11 cellular contexts compared by ENCODE assay signal in the genomic region with DNA sequence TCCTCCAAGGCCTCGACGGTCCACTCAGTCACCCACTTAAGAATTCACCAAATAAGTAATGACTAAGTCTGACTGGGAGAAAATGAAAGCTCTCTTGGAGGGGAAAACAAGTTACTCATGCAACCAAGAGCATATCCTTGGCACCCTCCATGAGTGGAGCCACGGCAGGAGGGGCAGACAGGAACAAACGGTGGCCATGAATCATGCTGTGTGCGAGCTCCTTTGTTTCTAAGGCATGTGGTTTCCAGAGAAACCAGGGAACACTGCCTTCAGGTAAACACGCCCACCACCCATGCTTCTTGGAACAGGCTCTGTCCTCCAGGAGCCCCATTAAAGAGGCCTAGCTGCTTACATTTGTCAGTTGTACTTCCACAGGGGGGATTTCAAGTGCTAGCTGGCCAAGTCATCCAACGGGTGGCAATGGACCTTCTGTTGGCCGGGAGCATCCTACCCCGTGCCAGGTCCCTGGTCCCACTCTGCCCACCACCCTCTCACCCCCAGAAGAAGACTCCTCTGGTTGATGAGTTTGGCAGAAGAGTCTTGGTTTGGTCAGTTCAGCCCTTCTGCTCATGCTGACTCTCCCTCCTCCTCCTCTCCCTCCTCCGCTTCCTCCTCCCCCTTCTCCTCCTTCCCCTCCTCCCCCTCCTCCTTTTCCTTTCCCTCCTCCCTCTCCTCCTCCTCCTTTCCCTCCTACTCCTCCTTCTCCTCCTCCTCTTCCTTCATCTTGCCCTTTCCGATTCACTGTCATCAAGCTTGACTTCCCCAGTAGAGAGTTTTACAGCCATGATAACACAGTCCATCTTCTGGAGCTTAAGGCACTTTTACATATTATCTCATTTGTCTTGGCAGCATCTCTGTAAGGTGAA.
DNase-seq lines count a peak whose midpoint lies in the region; ATAC-seq, FAIRE-seq and TF ChIP-seq lines count a peak whose summit lies in the region.
"Had no signal": no experiment of that assay in that cellular context is flagged by ENCODE, and none has a peak within 500 bp of the region (broad histone marks: within the 10 kb centered on the region; RNA-seq: fewer than 3 reads in every experiment).

No MANE protein-coding gene starts in this region.

- no peak overlapping the region for H2AFZ ChIP-seq in HepG2 (ENCODE audit: low read length)

- ATAC-seq in HepG2 (no peak), right lobe of liver (no peak), upper lobe of right lung (peak; percentile 79)
- ATAC-seq in activated CD8-positive, alpha-beta T cell treated with anti-CD3 and anti-CD28 coated beads for 36 hours, result peak; percentile 30
- ATAC-seq: mucosa of descending colon had no signal

- no peak overlapping the region for H3K4me2 ChIP-seq in HepG2 (ENCODE audit: low read depth, low read length)

- no peaks in the 10 kb centered on the region for H3K4me1 ChIP-seq in HepG2 (ENCODE audit: insufficient read depth, low read length)
- H3K4me1 ChIP-seq in right lobe of liver, result no peaks in the 10 kb centered on the region
- no peaks in the 10 kb centered on the region for H3K4me1 ChIP-seq in upper lobe of right lung
- H3K4me1 ChIP-seq: Peyer's patch had no signal

- no peaks in the 10 kb centered on the region for H4K20me1 ChIP-seq in HepG2 (ENCODE audit: insufficient read depth, low read length)

- H3K79me2 ChIP-seq in HepG2 (ENCODE audit: insufficient read depth, low read length), result no peaks in the 10 kb centered on the region

- H3K27ac ChIP-seq in HepG2 (ENCODE audit: extremely low read length, insufficient read depth, low read length) (no peak overlapping the region), right lobe of liver (no peak overlapping the region), upper lobe of right lung (no peak overlapping the region)
- H3K27ac ChIP-seq: Peyer's patch had no signal

- TF ChIP-seq EP300 in HepG2 (IDR thresholded peaks at IDR 0.05; ENCODE audit: low read depth in 2 of 2, low read length in 2 of 2) (no peak), HepG2 (CRISPR knock-in tag; IDR thresholded peaks at IDR 0.05; ENCODE audit: borderline replicate concordance) (no peak)

- H3K9ac ChIP-seq in HepG2 (ENCODE audit: insufficient read depth, low read depth, low read length), result no peak overlapping the region

- TF ChIP-seq RAD21 in HepG2 (CRISPR knock-in tag; IDR thresholded peaks at IDR 0.05), result no peak

- DNase-seq in HepG2 (ENCODE audit: low spot score), result no peak
- no peak for DNase-seq in right lobe of liver
- DNase-seq in activated CD8-positive, alpha-beta T cell treated with anti-CD3 and anti-CD28 coated beads for 36 hours, result peak; percentile 11
- DNase-seq in iPS-NIHi7 (ENCODE audit: extremely low spot score), result peak; percentile 52
- peak; percentile 70 for DNase-seq in upper lobe of right lung
- no peak for DNase-seq in SW 1271 (lab: John Stamatoyannopoulos, UW)
- no peak for DNase-seq in cerebellar nuclear complex (lab: John Stamatoyannopoulos, UW)
- DNase-seq in NCI-H524 treated with DMSO at 0.1 percent for 48 hours (lab: John Stamatoyannopoulos, UW), result no peak
- DNase-seq: DMS 273 treated with DMSO at 0.1 percent for 48 hours, mucosa of descending colon, Peyer's patch had no signal

- H3K9me3 ChIP-seq in HepG2 (ENCODE audit: low read length) (no peaks in the 10 kb centered on the region), right lobe of liver (no peaks in the 10 kb centered on the region), upper lobe of right lung (no peaks in the 10 kb centered on the region)
- H3K9me3 ChIP-seq: mucosa of descending colon, Peyer's patch had no signal

- H3K27me3 ChIP-seq in HepG2 (ENCODE audit: control insufficient read depth in 1 of 2, insufficient read depth in 2 of 2, low read length in 2 of 2), result no peaks in the 10 kb centered on the region; a peak in 3 of 5 replicates
- H3K27me3 ChIP-seq in right lobe of liver, result no peaks in the 10 kb centered on the region
- no peaks in the 10 kb centered on the region for H3K27me3 ChIP-seq in upper lobe of right lung
- H3K27me3 ChIP-seq: Peyer's patch had no signal

- CTCF ChIA-PET in HepG2 (lab: Yijun Ruan, JAX; ENCODE audit: low intra/inter-chr PET ratio, low total read pairs), result no interaction called here
- CTCF ChIA-PET in activated CD8-positive, alpha-beta T cell treated with anti-CD3 and anti-CD28 coated beads for 36 hours (lab: Charles Lee), result no interaction called here

- FAIRE-seq in HepG2 (lab: Jason Lieb, UNC), result no peak

- no TSS peak for BruUV-seq in HepG2 (replicated peaks; lab: Mats Ljungman, UMichigan)

- no peaks in the 10 kb centered on the region for H3K36me3 Mint-ChIP-seq in activated CD8-positive, alpha-beta T cell treated with anti-CD3 and anti-CD28 coated beads for 36 hours (ENCODE audit: low read depth)

- TF ChIP-seq POLR2A in HepG2 (IDR thresholded peaks at IDR 0.05; ENCODE audit: insufficient read depth in 1 of 2, low read depth in 2 of 2, low read length in 2 of 2) (no peak), right lobe of liver (IDR thresholded peaks at IDR 0.05) (no peak)

- H3K36me3 ChIP-seq in HepG2 (replicated peaks in 1 of 2; ENCODE audit: control insufficient read depth in 1 of 2, insufficient read depth in 2 of 2, low read length in 2 of 2) (no peaks in the 10 kb centered on the region), right lobe of liver (no peaks in the 10 kb centered on the region), upper lobe of right lung (no peaks in the 10 kb centered on the region)
- H3K36me3 ChIP-seq: Peyer's patch had no signal

- H3K4me3 ChIP-seq in HepG2 (replicated peaks in 1 of 3; ENCODE audit: insufficient read depth in 1 of 3, low read depth in 2 of 3, low read length in 3 of 3) (no peak overlapping the region), right lobe of liver (no peak overlapping the region), upper lobe of right lung (no peak overlapping the region)
- H3K4me3 ChIP-seq: mucosa of descending colon, Peyer's patch had no signal

- no peak overlapping the region for H3K27ac Mint-ChIP-seq in activated CD8-positive, alpha-beta T cell treated with anti-CD3 and anti-CD28 coated beads for 36 hours

- H3K9me3 Mint-ChIP-seq in activated CD8-positive, alpha-beta T cell treated with anti-CD3 and anti-CD28 coated beads for 36 hours, result no peaks in the 10 kb centered on the region

- H3K4me1 Mint-ChIP-seq in activated CD8-positive, alpha-beta T cell treated with anti-CD3 and anti-CD28 coated beads for 36 hours (ENCODE audit: low read depth), result no peaks in the 10 kb centered on the region

- TF ChIP-seq CTCF in HepG2 (CRISPR knock-in tag; IDR thresholded peaks at IDR 0.05) (no peak), right lobe of liver (IDR thresholded peaks at IDR 0.05) (no peak), upper lobe of right lung (IDR thresholded peaks at IDR 0.05) (no peak)
- no peak for TF ChIP-seq CTCF in activated CD8-positive, alpha-beta T cell treated with anti-CD3 and anti-CD28 coated beads for 36 hours (IDR thresholded peaks at IDR 0.05)

- POLR2A ChIA-PET in HepG2 (lab: Yijun Ruan, JAX), result no interaction called here
- POLR2A ChIA-PET in activated CD8-positive, alpha-beta T cell treated with anti-CD3 and anti-CD28 coated beads for 36 hours (lab: Charles Lee), result no interaction called here

- H3K4me3 Mint-ChIP-seq in activated CD8-positive, alpha-beta T cell treated with anti-CD3 and anti-CD28 coated beads for 36 hours, result no peak overlapping the region

- H3K27me3 Mint-ChIP-seq in activated CD8-positive, alpha-beta T cell treated with anti-CD3 and anti-CD28 coated beads for 36 hours, result no peaks in the 10 kb centered on the region

- WGBS in HepG2 (ENCODE audit: low lambda C conversion rate), result 22% methylated on average over 6 of the region's 11 CpGs
- 70% methylated on average over 4 of the region's 11 CpGs for WGBS in right lobe of liver (ENCODE audit: insufficient coverage, low coverage, low lambda C conversion rate, missing lambda C conversion rate)

- in situ Hi-C loops in HepG2 (cut with HindIII; ENCODE audit: extremely low pct_ligation_motif_present, low pct_unique_long_range_greater_than_20kb), result no loop called here

- intact Hi-C loops in HepG2 (cut with micrococcal nuclease; ENCODE audit: unreplicated experiment), result no loop called here
- intact Hi-C loops in right lobe of liver (cut with DNase I), result no loop called here
- intact Hi-C loops in activated CD8-positive, alpha-beta T cell treated with anti-CD3 and anti-CD28 coated beads for 36 hours (cut with micrococcal nuclease), result no loop called here
- intact Hi-C loops in upper lobe of right lung (cut with DNase I), result no loop called here

TF ChIP-seq in HepG2, 621 proteins besides CTCF, POLR2A, EP300 and RAD21:
- TF ChIP-seq, protein P1, sequence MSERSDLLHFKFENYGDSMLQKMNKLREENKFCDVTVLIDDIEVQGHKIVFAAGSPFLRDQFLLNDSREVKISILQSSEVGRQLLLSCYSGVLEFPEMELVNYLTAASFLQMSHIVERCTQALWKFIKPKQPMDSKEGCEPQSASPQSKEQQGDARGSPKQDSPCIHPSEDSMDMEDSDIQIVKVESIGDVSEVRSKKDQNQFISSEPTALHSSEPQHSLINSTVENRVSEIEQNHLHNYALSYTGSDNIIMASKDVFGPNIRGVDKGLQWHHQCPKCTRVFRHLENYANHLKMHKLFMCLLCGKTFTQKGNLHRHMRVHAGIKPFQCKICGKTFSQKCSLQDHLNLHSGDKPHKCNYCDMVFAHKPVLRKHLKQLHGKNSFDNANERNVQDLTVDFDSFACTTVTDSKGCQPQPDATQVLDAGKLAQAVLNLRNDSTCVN (CRISPR knock-in tag; IDR thresholded peaks at IDR 0.05; ENCODE audit: borderline replicate concordance), result no peak
- TF ChIP-seq ZBTB42 (CRISPR knock-in tag; IDR thresholded peaks at IDR 0.05), result no peak
- no peak for TF ChIP-seq SOX5 (CRISPR knock-in tag; IDR thresholded peaks at IDR 0.05; ENCODE audit: borderline replicate concordance)
- TF ChIP-seq PCBP2 (optimal IDR thresholded peaks at IDR 0.05; ENCODE audit: low read depth, low read length, poor library complexity, severe bottlenecking), result peak; percentile 28
- TF ChIP-seq ZNF572 (CRISPR knock-in tag; IDR thresholded peaks at IDR 0.05), result no peak
- TF ChIP-seq ZBTB3 (CRISPR knock-in tag; IDR thresholded peaks at IDR 0.05; ENCODE audit: borderline replicate concordance, low read depth), result no peak
- TF ChIP-seq SIX1 (CRISPR knock-in tag; IDR thresholded peaks at IDR 0.05; ENCODE audit: borderline replicate concordance), result no peak
- TF ChIP-seq HNRNPK (IDR thresholded peaks at IDR 0.05; ENCODE audit: low read depth, low read length, poor library complexity, severe bottlenecking), result peak; percentile 29

Comparison
In these comparisons a context has a peak if more than half of its experiments do, and no peak if none do; other contexts are left out.
1. ATAC-seq: peak in activated CD8-positive, alpha-beta T cell treated with anti-CD3 and anti-CD28 coated beads for 36 hours (single experiment) and upper lobe of right lung (single experiment); none in HepG2 (single experiment) and right lobe of liver (0 of 4).
2. DNase-seq: peak in activated CD8-positive, alpha-beta T cell treated with anti-CD3 and anti-CD28 coated beads for 36 hours (single experiment), iPS-NIHi7 (single experiment) and upper lobe of right lung (single experiment); none in HepG2 (single experiment), right lobe of liver (0 of 3), SW 1271 (0 of 2), cerebellar nuclear complex (0 of 2) and NCI-H524 treated with DMSO at 0.1 percent for 48 hours (single experiment).